Comparison of ENCODE assay signal across 27 cellular contexts in the genomic region with DNA sequence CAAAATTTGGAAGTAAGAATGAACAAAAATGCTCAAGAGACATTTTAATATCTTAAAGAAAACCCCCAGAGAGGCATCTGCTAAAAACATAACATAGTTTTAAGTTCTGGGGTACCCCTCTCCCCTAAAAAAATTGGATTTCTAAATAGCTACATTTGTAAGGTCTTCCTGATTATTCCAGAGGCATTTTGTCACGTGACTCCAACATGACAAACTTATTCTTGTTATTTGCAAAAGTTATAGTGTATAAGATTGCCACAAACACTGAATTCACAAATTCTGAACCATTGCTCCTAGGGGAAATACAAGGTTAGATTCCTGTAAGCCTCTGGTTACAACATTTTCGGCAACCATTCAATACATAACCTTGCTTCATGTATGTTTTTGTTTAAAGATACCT.
"Had no signal": no experiment of that assay in that cellular context is flagged by ENCODE, and none has a peak within 500 bp of the region (broad histone marks: within the 10 kb centered on the region; RNA-seq: fewer than 3 reads in every experiment).

No MANE protein-coding gene starts in this region.

- ATAC-seq: stimulated activated effector memory CD8-positive, alpha-beta T cell treated with anti-CD3 and anti-CD28 coated beads, Interleukin-12 subunit alpha, Interleukin-12 subunit beta, amount 100 ng/mL, for 72 hours; stimulated activated memory B cell treated with anti-CD40 and anti-IgM and Interleukin-4, amounts not matched to agents 10 μg/mL and 1 μg/mL and 100 μg/mL, for 72 hours; stimulated activated naive B cell treated with anti-CD40 and anti-IgM and Interleukin-4, amounts not matched to agents 10 μg/mL and 1 μg/mL and 100 μg/mL, for 72 hours; stimulated activated naive CD8-positive, alpha-beta T cell treated with anti-CD3 and anti-CD28 coated beads, Interleukin-15, amount 100 ng/mL, for 72 hours; stimulated activated naive CD8-positive, alpha-beta T cell treated with anti-CD3 and anti-CD28 coated beads, Interleukin-15, Interleukin-2, amounts not matched to agents 100 U/mL and 50 U/mL, for 24 hours; upper lobe of right lung had no signal

- H3K9me3 ChIP-seq: stomach, suprapubic skin, testis, thoracic aorta, thyroid gland, tibial artery, tibial nerve, transverse colon, upper lobe of left lung, upper lobe of right lung, uterus, vagina had no signal

- H3K4me3 ChIP-seq: stomach, suprapubic skin, testis, thoracic aorta, thyroid gland, tibial artery, tibial nerve, transverse colon, upper lobe of left lung, upper lobe of right lung, uterus, vagina had no signal

- H3K4me1 ChIP-seq: stomach, suprapubic skin, testis, thyroid gland, tibial artery, tibial nerve, transverse colon, upper lobe of left lung, upper lobe of right lung, uterus, vagina had no signal

- H3K36me3 ChIP-seq: stomach, suprapubic skin, thoracic aorta, thyroid gland, tibial artery, tibial nerve, transverse colon, upper lobe of left lung, upper lobe of right lung, uterus, vagina had no signal

- FAIRE-seq: urothelium cell line had no signal

- H3K27ac ChIP-seq: stomach, suprapubic skin, testis, thoracic aorta, thyroid gland, tibial artery, tibial nerve, transverse colon, upper lobe of left lung, upper lobe of right lung, uterus, vagina had no signal

- DNase-seq: stimulated activated CD4-positive, alpha-beta T cell treated with anti-CD3 and anti-CD28 coated beads, Interleukin-2, amount 100 ng/mL, for 48 hours; stimulated activated CD4-positive, alpha-beta T cell treated with anti-CD3 and anti-CD28 coated beads, Interleukin-4, amount 100 ng/mL, for 1 hour; stimulated activated CD4-positive, alpha-beta T cell treated with anti-CD3 and anti-CD28 coated beads, Interleukin-4, amount 100 ng/mL, for 24 hours; stimulated activated CD4-positive, alpha-beta T cell treated with anti-CD3 and anti-CD28 coated beads, Interleukin-4, amount 100 ng/mL, for 4 hours; stimulated activated CD8-positive, alpha-beta memory T cell treated with anti-CD3 and anti-CD28 coated beads, Interleukin-4, amount 100 ng/mL, for 48 hours; stimulated activated naive B cell treated with anti-CD40 and anti-IgM and Interleukin-4, amounts not matched to agents 10 μg/mL and 1 μg/mL and 100 μg/mL, for 72 hours; stimulated activated naive CD4-positive, alpha-beta T cell; stimulated activated naive CD4-positive, alpha-beta T cell treated with Interleukin-2 at 50 U/mL for 16 hours; stimulated activated naive CD8-positive, alpha-beta T cell treated with anti-CD3 and anti-CD28 coated beads, Interleukin-15, amount 100 ng/mL, for 72 hours; stimulated activated naive CD8-positive, alpha-beta T cell treated with anti-CD3 and anti-CD28 coated beads, Interleukin-15, Interleukin-2, amounts not matched to agents 100 U/mL and 50 U/mL, for 24 hours; stomach; substantia nigra; testis; thyroid gland; tibial artery; transverse colon; trophoblast cell; upper lobe of left lung; upper lobe of right lung; uterus had no signal

- H3K27me3 ChIP-seq: stomach, suprapubic skin, testis, thyroid gland, tibial artery, tibial nerve, transverse colon, upper lobe of left lung, upper lobe of right lung, uterus, vagina had no signal
